22 cellular contexts compared by ENCODE assay signal in the genomic region with DNA sequence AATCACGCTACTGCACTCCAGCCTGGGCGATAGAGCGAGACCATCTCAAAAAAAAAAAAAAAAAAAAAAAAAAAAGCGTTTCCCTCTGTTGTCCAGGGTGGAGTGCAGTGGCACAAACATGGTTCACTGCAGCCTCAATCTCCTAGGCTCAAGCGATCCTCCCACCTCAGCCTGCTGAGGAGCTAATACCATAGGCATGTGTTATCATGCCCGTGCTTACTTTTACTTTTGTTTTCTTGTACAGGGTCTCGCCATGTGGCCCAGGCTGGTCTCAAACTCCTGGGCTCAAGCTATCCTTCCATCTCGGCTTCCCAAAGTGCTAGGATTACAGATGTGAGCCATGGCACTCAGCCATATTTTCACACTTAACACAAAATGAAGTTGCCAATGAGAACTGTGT.
"Had no signal": no experiment of that assay in that cellular context is flagged by ENCODE, and none has a peak within 500 bp of the region (broad histone marks: within the 10 kb centered on the region; RNA-seq: fewer than 3 reads in every experiment).

No MANE protein-coding gene starts in this region.

- H3K9me3 Mint-ChIP-seq: activated CD4-positive, alpha-beta T cell treated with anti-CD3 and anti-CD28 coated beads, Interleukin-2, amount 10 ng/mL, durations not matched to agents 24 days and 14 days; activated naive CD4-positive, alpha-beta T cell treated with anti-CD3 and anti-CD28 coated beads, Interleukin-2, amount 10 ng/mL, durations not matched to agents 7 days and 5 days; naive thymus-derived CD8-positive, alpha-beta T cell had no signal

- H3K9me3 ChIP-seq: left lung, pancreas, psoas muscle, right atrium auricular region, stomach, suprapubic skin, transverse colon had no signal

- DNase-seq: activated CD4-positive, alpha-beta T cell treated with anti-CD3 and anti-CD28 coated beads, Interleukin-2, amount 10 ng/mL, durations not matched to agents 24 days and 14 days; activated CD8-positive, alpha-beta memory T cell treated with anti-CD3 and anti-CD28 coated beads, Interleukin-2, amount 50 U/mL, for 48 hours; activated effector memory CD4-positive, alpha-beta T cell treated with Interleukin-2 at 50 U/mL for 16 hours; activated naive CD4-positive, alpha-beta T cell treated with anti-CD3 and anti-CD28 coated beads, Interleukin-2, amount 10 ng/mL, durations not matched to agents 7 days and 5 days; activated T-cell treated with anti-CD3 and anti-CD28 coated beads, Interleukin-2, amount 50 U/mL, for 48 hours; dermis blood vessel endothelial cell; effector CD8-positive, alpha-beta T cell; erythroblast; left lung; naive thymus-derived CD8-positive, alpha-beta T cell; pancreas; psoas muscle; stimulated activated CD4-positive, alpha-beta T cell treated with anti-CD3 and anti-CD28 coated beads, Interleukin-12 subunit alpha, Interleukin-12 subunit beta, amount 100 ng/mL, for 4 hours; stimulated activated CD4-positive, alpha-beta T cell treated with anti-CD3 and anti-CD28 coated beads, Interleukin-4, amount 100 ng/mL, for 4 hours; stomach; SW 1271; T-helper 17 cell; transverse colon had no signal

- H3K4me3 ChIP-seq: left lung, lung, pancreas, psoas muscle, right atrium auricular region, stomach, suprapubic skin, transverse colon had no signal

- H3K27ac ChIP-seq: foreskin keratinocyte, left lung, pancreas, psoas muscle, right atrium auricular region, stomach, suprapubic skin, transverse colon had no signal

- H3K4me1 ChIP-seq: foreskin keratinocyte, left lung, pancreas, right atrium auricular region, suprapubic skin, transverse colon had no signal

- H3K4me3 Mint-ChIP-seq: activated CD4-positive, alpha-beta T cell treated with anti-CD3 and anti-CD28 coated beads, Interleukin-2, amount 10 ng/mL, durations not matched to agents 24 days and 14 days; activated naive CD4-positive, alpha-beta T cell treated with anti-CD3 and anti-CD28 coated beads, Interleukin-2, amount 10 ng/mL, durations not matched to agents 7 days and 5 days; T-helper 17 cell had no signal

- ATAC-seq: foreskin keratinocyte; left lung; naive thymus-derived CD8-positive, alpha-beta T cell; pancreas; psoas muscle; T-helper 17 cell had no signal

- H3K27ac Mint-ChIP-seq: activated CD4-positive, alpha-beta T cell treated with anti-CD3 and anti-CD28 coated beads, Interleukin-2, amount 10 ng/mL, durations not matched to agents 24 days and 14 days; activated naive CD4-positive, alpha-beta T cell treated with anti-CD3 and anti-CD28 coated beads, Interleukin-2, amount 10 ng/mL, durations not matched to agents 7 days and 5 days; T-helper 17 cell had no signal

- H3K27me3 Mint-ChIP-seq: activated CD4-positive, alpha-beta T cell treated with anti-CD3 and anti-CD28 coated beads, Interleukin-2, amount 10 ng/mL, durations not matched to agents 24 days and 14 days; activated naive CD4-positive, alpha-beta T cell treated with anti-CD3 and anti-CD28 coated beads, Interleukin-2, amount 10 ng/mL, durations not matched to agents 7 days and 5 days; naive thymus-derived CD8-positive, alpha-beta T cell; T-helper 17 cell had no signal
